In genomic region chrX:55014897-55015299, GRCh38 we compare ENCODE assay signal across 1 cellular context.
TF ChIP-seq lines count a peak whose summit lies in the region.

No MANE protein-coding gene starts in this region.

TF ChIP-seq in K562, 482 proteins besides CTCF, POLR2A, EP300 and RAD21 (continues in another document):
- TF ChIP-seq CLOCK (CRISPR knock-in tag; IDR thresholded peaks at IDR 0.05; ENCODE audit: borderline replicate concordance) (no peak), TRIM28 (IDR thresholded peaks at IDR 0.05) (0 out of 2 replicates have a peak, but pooled peaks have one; percentile 46), MAZ (CRISPR knock-in tag; conservative IDR thresholded peaks at IDR 0.05 in 1 of 2, IDR thresholded peaks at IDR 0.05 in 1 of 2) (no peak), DNMT1 (IDR thresholded peaks at IDR 0.05) (no peak), E2F6 (IDR thresholded peaks at IDR 0.05; ENCODE audit: borderline replicate concordance in 1 of 2, extremely low read depth in 1 of 2, insufficient read depth in 1 of 2, insufficient read length in 1 of 2, low read depth in 1 of 2, low read length in 1 of 2, poor library complexity in 1 of 2, severe bottlenecking in 1 of 2) (no peak), TCF7 (IDR thresholded peaks at IDR 0.05; ENCODE audit: borderline replicate concordance) (peak; percentile 86; the same call in 1 of the 2 replicates), CREB1 (IDR thresholded peaks at IDR 0.05) (peak; percentile 53; the same call in 1 of the 2 replicates), CREB1 (CRISPR knock-in tag; IDR thresholded peaks at IDR 0.05) (no peak), PKNOX1 (IDR thresholded peaks at IDR 0.05) (0 out of 2 replicates have a peak, but pooled peaks have one; percentile 19), HDAC3 (IDR thresholded peaks at IDR 0.05; ENCODE audit: borderline replicate concordance, partially characterized antibody) (peak; percentile 94), CC2D1A (IDR thresholded peaks at IDR 0.05) (peak; percentile 96), ZBTB2 (IDR thresholded peaks at IDR 0.05) (peak; percentile 42; the same call in 1 of the 2 replicates), ZNF75A (CRISPR knock-in tag; IDR thresholded peaks at IDR 0.05) (no peak), ZNF77 (CRISPR knock-in tag; IDR thresholded peaks at IDR 0.05) (no peak), BCLAF1 (IDR thresholded peaks at IDR 0.05; ENCODE audit: borderline replicate concordance in 1 of 2, control insufficient read depth in 1 of 2, low read depth in 2 of 2, low read length in 1 of 2) (peak in 1 of 2 experiments; percentile 50; a peak in 1 of 4 replicates), ZNF707 (CRISPR knock-in tag; conservative IDR thresholded peaks at IDR 0.05) (no peak), PPARD (CRISPR knock-in tag; IDR thresholded peaks at IDR 0.05) (no peak)
- TF ChIP-seq, protein P1, sequence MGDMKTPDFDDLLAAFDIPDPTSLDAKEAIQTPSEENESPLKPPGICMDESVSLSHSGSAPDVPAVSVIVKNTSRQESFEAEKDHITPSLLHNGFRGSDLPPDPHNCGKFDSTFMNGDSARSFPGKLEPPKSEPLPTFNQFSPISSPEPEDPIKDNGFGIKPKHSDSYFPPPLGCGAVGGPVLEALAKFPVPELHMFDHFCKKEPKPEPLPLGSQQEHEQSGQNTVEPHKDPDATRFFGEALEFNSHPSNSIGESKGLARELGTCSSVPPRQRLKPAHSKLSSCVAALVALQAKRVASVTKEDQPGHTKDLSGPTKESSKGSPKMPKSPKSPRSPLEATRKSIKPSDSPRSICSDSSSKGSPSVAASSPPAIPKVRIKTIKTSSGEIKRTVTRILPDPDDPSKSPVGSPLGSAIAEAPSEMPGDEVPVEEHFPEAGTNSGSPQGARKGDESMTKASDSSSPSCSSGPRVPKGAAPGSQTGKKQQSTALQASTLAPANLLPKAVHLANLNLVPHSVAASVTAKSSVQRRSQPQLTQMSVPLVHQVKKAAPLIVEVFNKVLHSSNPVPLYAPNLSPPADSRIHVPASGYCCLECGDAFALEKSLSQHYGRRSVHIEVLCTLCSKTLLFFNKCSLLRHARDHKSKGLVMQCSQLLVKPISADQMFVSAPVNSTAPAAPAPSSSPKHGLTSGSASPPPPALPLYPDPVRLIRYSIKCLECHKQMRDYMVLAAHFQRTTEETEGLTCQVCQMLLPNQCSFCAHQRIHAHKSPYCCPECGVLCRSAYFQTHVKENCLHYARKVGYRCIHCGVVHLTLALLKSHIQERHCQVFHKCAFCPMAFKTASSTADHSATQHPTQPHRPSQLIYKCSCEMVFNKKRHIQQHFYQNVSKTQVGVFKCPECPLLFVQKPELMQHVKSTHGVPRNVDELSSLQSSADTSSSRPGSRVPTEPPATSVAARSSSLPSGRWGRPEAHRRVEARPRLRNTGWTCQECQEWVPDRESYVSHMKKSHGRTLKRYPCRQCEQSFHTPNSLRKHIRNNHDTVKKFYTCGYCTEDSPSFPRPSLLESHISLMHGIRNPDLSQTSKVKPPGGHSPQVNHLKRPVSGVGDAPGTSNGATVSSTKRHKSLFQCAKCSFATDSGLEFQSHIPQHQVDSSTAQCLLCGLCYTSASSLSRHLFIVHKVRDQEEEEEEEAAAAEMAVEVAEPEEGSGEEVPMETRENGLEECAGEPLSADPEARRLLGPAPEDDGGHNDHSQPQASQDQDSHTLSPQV (IDR thresholded peaks at IDR 0.05), result 0 out of 2 replicates have a peak, but pooled peaks have one; percentile 57
- TF ChIP-seq, protein P2, sequence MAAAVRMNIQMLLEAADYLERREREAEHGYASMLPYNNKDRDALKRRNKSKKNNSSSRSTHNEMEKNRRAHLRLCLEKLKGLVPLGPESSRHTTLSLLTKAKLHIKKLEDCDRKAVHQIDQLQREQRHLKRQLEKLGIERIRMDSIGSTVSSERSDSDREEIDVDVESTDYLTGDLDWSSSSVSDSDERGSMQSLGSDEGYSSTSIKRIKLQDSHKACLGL (CRISPR knock-in tag; IDR thresholded peaks at IDR 0.05; ENCODE audit: borderline replicate concordance, poor library complexity, severe bottlenecking), result no peak
- TF ChIP-seq, protein P3, sequence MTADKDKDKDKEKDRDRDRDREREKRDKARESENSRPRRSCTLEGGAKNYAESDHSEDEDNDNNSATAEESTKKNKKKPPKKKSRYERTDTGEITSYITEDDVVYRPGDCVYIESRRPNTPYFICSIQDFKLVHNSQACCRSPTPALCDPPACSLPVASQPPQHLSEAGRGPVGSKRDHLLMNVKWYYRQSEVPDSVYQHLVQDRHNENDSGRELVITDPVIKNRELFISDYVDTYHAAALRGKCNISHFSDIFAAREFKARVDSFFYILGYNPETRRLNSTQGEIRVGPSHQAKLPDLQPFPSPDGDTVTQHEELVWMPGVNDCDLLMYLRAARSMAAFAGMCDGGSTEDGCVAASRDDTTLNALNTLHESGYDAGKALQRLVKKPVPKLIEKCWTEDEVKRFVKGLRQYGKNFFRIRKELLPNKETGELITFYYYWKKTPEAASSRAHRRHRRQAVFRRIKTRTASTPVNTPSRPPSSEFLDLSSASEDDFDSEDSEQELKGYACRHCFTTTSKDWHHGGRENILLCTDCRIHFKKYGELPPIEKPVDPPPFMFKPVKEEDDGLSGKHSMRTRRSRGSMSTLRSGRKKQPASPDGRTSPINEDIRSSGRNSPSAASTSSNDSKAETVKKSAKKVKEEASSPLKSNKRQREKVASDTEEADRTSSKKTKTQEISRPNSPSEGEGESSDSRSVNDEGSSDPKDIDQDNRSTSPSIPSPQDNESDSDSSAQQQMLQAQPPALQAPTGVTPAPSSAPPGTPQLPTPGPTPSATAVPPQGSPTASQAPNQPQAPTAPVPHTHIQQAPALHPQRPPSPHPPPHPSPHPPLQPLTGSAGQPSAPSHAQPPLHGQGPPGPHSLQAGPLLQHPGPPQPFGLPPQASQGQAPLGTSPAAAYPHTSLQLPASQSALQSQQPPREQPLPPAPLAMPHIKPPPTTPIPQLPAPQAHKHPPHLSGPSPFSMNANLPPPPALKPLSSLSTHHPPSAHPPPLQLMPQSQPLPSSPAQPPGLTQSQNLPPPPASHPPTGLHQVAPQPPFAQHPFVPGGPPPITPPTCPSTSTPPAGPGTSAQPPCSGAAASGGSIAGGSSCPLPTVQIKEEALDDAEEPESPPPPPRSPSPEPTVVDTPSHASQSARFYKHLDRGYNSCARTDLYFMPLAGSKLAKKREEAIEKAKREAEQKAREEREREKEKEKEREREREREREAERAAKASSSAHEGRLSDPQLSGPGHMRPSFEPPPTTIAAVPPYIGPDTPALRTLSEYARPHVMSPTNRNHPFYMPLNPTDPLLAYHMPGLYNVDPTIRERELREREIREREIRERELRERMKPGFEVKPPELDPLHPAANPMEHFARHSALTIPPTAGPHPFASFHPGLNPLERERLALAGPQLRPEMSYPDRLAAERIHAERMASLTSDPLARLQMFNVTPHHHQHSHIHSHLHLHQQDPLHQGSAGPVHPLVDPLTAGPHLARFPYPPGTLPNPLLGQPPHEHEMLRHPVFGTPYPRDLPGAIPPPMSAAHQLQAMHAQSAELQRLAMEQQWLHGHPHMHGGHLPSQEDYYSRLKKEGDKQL (CRISPR knock-in tag; IDR thresholded peaks at IDR 0.05; ENCODE audit: borderline replicate concordance), result no peak
